Comparison of ENCODE assay signal across 17 cellular contexts in the genomic region with DNA sequence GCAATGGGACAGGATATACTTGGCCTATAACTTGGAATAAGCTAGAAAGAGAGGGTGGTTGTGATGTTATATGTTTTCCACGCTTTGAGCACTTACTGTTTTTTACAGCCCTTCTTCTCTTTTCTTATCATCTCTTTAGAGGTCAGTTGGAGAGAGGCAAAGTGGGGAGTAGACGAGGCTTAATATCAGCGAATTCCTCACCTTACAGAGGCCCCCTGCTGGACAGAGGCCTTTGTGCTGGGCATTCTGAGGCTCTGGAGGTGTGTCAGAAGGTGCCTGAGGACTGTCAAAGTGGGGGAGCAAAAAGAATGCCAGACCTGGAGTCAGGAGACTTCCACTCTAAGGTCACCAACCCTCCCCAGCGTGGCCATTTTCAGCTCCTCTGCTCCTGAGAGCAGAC. TPM values are rescaled to one million over a fixed set of nuclear protein-coding genes. Genes with fewer than 3 reads are reported as not detected.
DNase-seq lines count a peak whose midpoint lies in the region; ATAC-seq and TF ChIP-seq lines count a peak whose summit lies in the region.
"Had no signal": no experiment of that assay in that cellular context is flagged by ENCODE, and none has a peak within 500 bp of the region (broad histone marks: within the 10 kb centered on the region; RNA-seq: fewer than 3 reads in every experiment).

No MANE protein-coding gene starts in this region.

- ATAC-seq in GM19467 (IDR thresholded peaks at IDR 0.05; ENCODE audit: unreplicated experiment), result no peak
- ATAC-seq: effector memory CD8-positive, alpha-beta T cell; heart right ventricle had no signal

- H3K4me3 ChIP-seq in brain microvascular endothelial cell (ENCODE audit: low read depth, low read length), result no peak overlapping the region
- no peak overlapping the region for H3K4me3 ChIP-seq in neural progenitor cell
- H3K4me3 ChIP-seq: heart right ventricle, tibial artery had no signal

- no peaks in the 10 kb centered on the region for H3K79me2 ChIP-seq in neural progenitor cell (ENCODE audit: low read depth)

- peak; percentile 42 for TF ChIP-seq CTCF in brain microvascular endothelial cell (IDR thresholded peaks at IDR 0.05; ENCODE audit: low read depth, low read length, missing control alignments)
- TF ChIP-seq CTCF in neural progenitor cell (IDR thresholded peaks at IDR 0.05), result peak; percentile 14

- no peaks in the 10 kb centered on the region for H3K36me3 Mint-ChIP-seq in neural progenitor cell
- peaks cover 8% of the 10 kb centered on the region for H3K36me3 Mint-ChIP-seq in activated T-helper 2 cell treated with anti-CD3 and anti-CD28 coated beads, Interferon-gamma antibody, Interleukin-2, Interleukin-4, amounts not matched to agents 10 μg/mL and 5 μg/mL and 100 μg/mL, durations not matched to agents 14 hours and 24 hours and 36 hours (ENCODE audit: low read depth)

- H3K27me3 ChIP-seq in brain microvascular endothelial cell (replicated peaks) (no peaks in the 10 kb centered on the region), neural progenitor cell (no peaks in the 10 kb centered on the region)
- H3K27me3 ChIP-seq: heart right ventricle, tibial artery had no signal

- H3K4me2 ChIP-seq in neural progenitor cell, result no peak overlapping the region

- H3F3A ChIP-seq in neural progenitor cell (ENCODE audit: low read depth), result no peaks in the 10 kb centered on the region

- H3K36me3 ChIP-seq in brain microvascular endothelial cell (replicated peaks) (no peaks in the 10 kb centered on the region), neural progenitor cell (no peaks in the 10 kb centered on the region)
- H3K36me3 ChIP-seq: heart right ventricle, tibial artery had no signal

- H3K27me3 Mint-ChIP-seq in neural progenitor cell (ENCODE audit: insufficient read depth, low read depth), result no peaks in the 10 kb centered on the region
- H3K27me3 Mint-ChIP-seq in activated T-helper 2 cell treated with anti-CD3 and anti-CD28 coated beads, Interferon-gamma antibody, Interleukin-2, Interleukin-4, amounts not matched to agents 10 μg/mL and 5 μg/mL and 100 μg/mL, durations not matched to agents 14 hours and 24 hours and 36 hours (ENCODE audit: low read depth), result peaks cover 2% of the 10 kb centered on the region
- H3K27me3 Mint-ChIP-seq: effector memory CD8-positive, alpha-beta T cell had no signal

- H3K9me3 Mint-ChIP-seq in neural progenitor cell, result no peaks in the 10 kb centered on the region
- no peaks in the 10 kb centered on the region for H3K9me3 Mint-ChIP-seq in activated T-helper 2 cell treated with anti-CD3 and anti-CD28 coated beads, Interferon-gamma antibody, Interleukin-2, Interleukin-4, amounts not matched to agents 10 μg/mL and 5 μg/mL and 100 μg/mL, durations not matched to agents 14 hours and 24 hours and 36 hours
- H3K9me3 Mint-ChIP-seq: activated T-cell treated with anti-CD3 and anti-CD28 coated beads, Interleukin-2, amount 50 U/mL, for 24 hours; effector memory CD8-positive, alpha-beta T cell had no signal

- no peak overlapping the region for H3K9ac ChIP-seq in neural progenitor cell

- H2AFZ ChIP-seq in neural progenitor cell (replicated peaks), result no peak overlapping the region

- H3K9me3 ChIP-seq in neural progenitor cell (ENCODE audit: low read depth), result no peaks in the 10 kb centered on the region
- H3K9me3 ChIP-seq: heart right ventricle, tibial artery had no signal

- H3K4me1 ChIP-seq in neural progenitor cell, result no peaks in the 10 kb centered on the region
- H3K4me1 ChIP-seq: tibial artery had no signal

- H3K4me1 Mint-ChIP-seq in neural progenitor cell, result no peaks in the 10 kb centered on the region
- peaks cover 26% of the 10 kb centered on the region for H3K4me1 Mint-ChIP-seq in activated T-helper 2 cell treated with anti-CD3 and anti-CD28 coated beads, Interferon-gamma antibody, Interleukin-2, Interleukin-4, amounts not matched to agents 10 μg/mL and 5 μg/mL and 100 μg/mL, durations not matched to agents 14 hours and 24 hours and 36 hours (ENCODE audit: low read depth)

- H3K4me3 Mint-ChIP-seq in neural progenitor cell, result no peak overlapping the region
- H3K4me3 Mint-ChIP-seq in activated T-helper 2 cell treated with anti-CD3 and anti-CD28 coated beads, Interferon-gamma antibody, Interleukin-2, Interleukin-4, amounts not matched to agents 10 μg/mL and 5 μg/mL and 100 μg/mL, durations not matched to agents 14 hours and 24 hours and 36 hours (ENCODE audit: low read depth), result no peak overlapping the region
- H3K4me3 Mint-ChIP-seq: activated T-cell treated with anti-CD3 and anti-CD28 coated beads, Interleukin-2, amount 50 U/mL, for 24 hours; effector memory CD8-positive, alpha-beta T cell had no signal

- peak; percentile 25 for DNase-seq in DMS53 (lab: John Stamatoyannopoulos, UW)
- DNase-seq in DMS53 treated with DMSO at 0.1 percent for 48 hours (lab: John Stamatoyannopoulos, UW; ENCODE audit: unreplicated experiment), result no peak
- peak; percentile 11 for DNase-seq in KBM-7
- DNase-seq in brain microvascular endothelial cell, result no peak
- DNase-seq in neural progenitor cell (ENCODE audit: low spot score), result no peak
- no peak for DNase-seq in NCI-H2196 (lab: John Stamatoyannopoulos, UW; ENCODE audit: unreplicated experiment)
- no peak for DNase-seq in activated T-helper 2 cell treated with anti-CD3 and anti-CD28 coated beads, Interferon-gamma antibody, Interleukin-2, Interleukin-4, amounts not matched to agents 10 μg/mL and 5 μg/mL and 100 μg/mL, durations not matched to agents 14 hours and 24 hours and 36 hours (ENCODE audit: low spot score)
- DNase-seq: 8988T; activated T-cell treated with anti-CD3 and anti-CD28 coated beads, Interleukin-2, amount 50 U/mL, for 24 hours; anterior cingulate cortex; effector memory CD8-positive, alpha-beta T cell; H7; heart right ventricle; NCI-H146; NCI-H748 treated with DMSO at 0.1 percent for 48 hours; tibial artery had no signal

- H3K27ac Mint-ChIP-seq in neural progenitor cell, result no peak overlapping the region
- no peak overlapping the region for H3K27ac Mint-ChIP-seq in activated T-helper 2 cell treated with anti-CD3 and anti-CD28 coated beads, Interferon-gamma antibody, Interleukin-2, Interleukin-4, amounts not matched to agents 10 μg/mL and 5 μg/mL and 100 μg/mL, durations not matched to agents 14 hours and 24 hours and 36 hours
- H3K27ac Mint-ChIP-seq: activated T-cell treated with anti-CD3 and anti-CD28 coated beads, Interleukin-2, amount 50 U/mL, for 24 hours; effector memory CD8-positive, alpha-beta T cell had no signal

- intact Hi-C loops in activated T-helper 2 cell treated with anti-CD3 and anti-CD28 coated beads, Interferon-gamma antibody, Interleukin-2, Interleukin-4, amounts not matched to agents 10 μg/mL and 5 μg/mL and 100 μg/mL, durations not matched to agents 14 hours and 24 hours and 36 hours (cut with micrococcal nuclease), result loop anchor here (5.0 kb wide), 1 partner anchor 38 kb away; no protein-coding TSS in a partner anchor

- no peak overlapping the region for H3K27ac ChIP-seq in brain microvascular endothelial cell
- no peak overlapping the region for H3K27ac ChIP-seq in neural progenitor cell
- H3K27ac ChIP-seq: heart right ventricle, tibial artery had no signal

- H4K20me1 ChIP-seq in neural progenitor cell (ENCODE audit: low read depth), result no peaks in the 10 kb centered on the region

- in situ Hi-C loops in KBM-7 (cut with MboI; ENCODE audit: low pct_unique_long_range_greater_than_20kb, low sequenced_read_pairs), result no loop called here
- in situ Hi-C loops in brain microvascular endothelial cell (cut with HindIII; ENCODE audit: low pct_ligation_motif_present, low sequenced_read_pairs), result no loop called here

RNA-seq across cellular contexts. Expression of gene MAMLD1, which starts 42.5 kb away (rescaled TPM):
- total RNA-seq in neural progenitor cell (ENCODE audit: low replicate concordance), result 0.25 TPM in 1 of 2 replicates, not detected in the other
- 12.9 and 18.4 TPM in 2 replicates for total RNA-seq in activated T-helper 2 cell treated with anti-CD3 and anti-CD28 coated beads, Interferon-gamma antibody, Interleukin-2, Interleukin-4, amounts not matched to agents 10 μg/mL and 5 μg/mL and 100 μg/mL, durations not matched to agents 14 hours and 24 hours and 36 hours

Comparison
In these comparisons a context has a peak if more than half of its experiments do, and no peak if none do; other contexts are left out.
1. DNase-seq: peak in DMS53 (single experiment) and KBM-7 (single experiment); none in DMS53 treated with DMSO at 0.1 percent for 48 hours (single experiment), brain microvascular endothelial cell (single experiment), neural progenitor cell (single experiment), NCI-H2196 (single experiment) and activated T-helper 2 cell treated with anti-CD3 and anti-CD28 coated beads, Interferon-gamma antibody, Interleukin-2, Interleukin-4, amounts not matched to agents 10 μg/mL and 5 μg/mL and 100 μg/mL, durations not matched to agents 14 hours and 24 hours and 36 hours (single experiment).
2. RNA of gene MAMLD1, which starts 42.5 kb away (total RNA-seq): 12.9 to 18.4 TPM in activated T-helper 2 cell treated with anti-CD3 and anti-CD28 coated beads, Interferon-gamma antibody, Interleukin-2, Interleukin-4, amounts not matched to agents 10 μg/mL and 5 μg/mL and 100 μg/mL, durations not matched to agents 14 hours and 24 hours and 36 hours; 0.25 TPM in neural progenitor cell; every median in the first group is over 10 times any median in the second.